ENCODE assay signal across 1 cellular context in genomic region chr6:28245206-28245941, GRCh38.
A peak's percentile ranks its signal among the peaks of the same experiment; 100 is the strongest.
TF ChIP-seq lines count a peak whose summit lies in the region.

No MANE protein-coding gene starts in this region.

TF ChIP-seq in GM12878, 131 proteins besides CTCF, POLR2A, EP300 and RAD21:
- TF ChIP-seq TCF3 (IDR thresholded peaks at IDR 0.05; ENCODE audit: borderline replicate concordance, insufficient read depth, low read depth, low read length) = no peak
- 0 out of 2 replicates have a peak, but pooled peaks have one; percentile 30 for TF ChIP-seq ZNF24 (IDR thresholded peaks at IDR 0.05)
- no peak for TF ChIP-seq BCLAF1 (IDR thresholded peaks at IDR 0.05)
- TF ChIP-seq RBBP5 (conservative IDR thresholded peaks at IDR 0.05) = no peak
